Comparison of ENCODE assay signal across 8 cellular contexts in the genomic region with DNA sequence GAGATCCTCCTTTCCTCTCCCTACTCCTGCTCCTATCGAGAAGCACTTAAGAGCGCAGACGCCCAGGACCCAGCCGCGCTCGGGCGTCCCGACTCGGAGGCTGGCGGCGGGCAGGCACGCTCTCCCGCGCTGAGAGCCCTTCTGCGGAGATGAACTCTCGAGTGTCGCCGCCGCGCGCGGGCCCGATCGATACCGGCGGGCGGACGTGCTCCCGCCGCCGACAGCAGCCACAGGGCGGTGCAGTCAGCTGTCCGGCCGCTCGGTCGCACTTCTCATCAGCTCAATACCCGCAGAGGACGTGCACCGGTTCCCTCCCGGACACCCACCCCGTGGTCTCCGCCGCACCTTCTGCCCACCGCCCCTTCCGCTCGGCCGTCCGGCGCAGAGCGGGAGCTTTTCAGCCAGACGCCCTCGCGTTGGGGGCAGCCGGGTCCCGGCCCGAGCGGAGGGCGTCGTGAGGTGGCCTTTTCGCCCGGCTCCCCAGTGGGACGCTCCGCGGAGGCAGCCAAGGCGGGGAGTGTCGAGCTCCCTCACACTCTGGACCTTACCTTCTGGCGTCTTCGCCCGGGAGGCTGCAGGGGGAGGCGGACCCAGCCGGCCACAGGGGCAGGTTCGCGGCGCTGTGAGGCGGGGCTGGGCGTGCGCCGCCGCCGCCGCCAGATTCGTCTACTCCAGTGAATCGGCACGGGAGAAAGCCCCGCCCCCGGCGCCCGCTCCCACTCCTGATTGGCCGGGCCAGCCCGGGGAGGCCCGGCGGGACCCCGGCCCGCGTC. TPM values are rescaled to one million over a fixed set of nuclear protein-coding genes. Genes with fewer than 3 reads are reported as not detected.
DNase-seq lines count a peak whose midpoint lies in the region; ATAC-seq, FAIRE-seq and TF ChIP-seq lines count a peak whose summit lies in the region.

No MANE protein-coding gene starts in this region.

- H3K36me3 ChIP-seq in PC-9 (ENCODE audit: low read depth), result no peaks in the 10 kb centered on the region
- H3K36me3 ChIP-seq in osteoblast (ENCODE audit: insufficient read depth, low read length), result no peaks in the 10 kb centered on the region

- no peak overlapping the region for H3K27ac Mint-ChIP-seq in type B pancreatic cell

- no peaks in the 10 kb centered on the region for H3K9me2 ChIP-seq in PC-9 (ENCODE audit: insufficient read depth)

- DNase-seq in D721Med (ENCODE audit: insufficient read length, low spot score) (peak; percentile 32), HTR-8/SVneo (ENCODE audit: insufficient read length, low spot score) (peak; percentile 45), PC-9 (peak; percentile 45 to 55), activated gamma-delta T cell (lab: John Stamatoyannopoulos, UW) (peak; percentile 38), germinal center (ENCODE audit: low spot score) (peak; percentile 62), osteoblast (ENCODE audit: insufficient read length, low spot score, missing footprints) (peak; percentile 88), type B pancreatic cell (ENCODE audit: extremely low spot score, unreplicated experiment) (peak; percentile 89)

- peak overlapping the region; percentile 81 for H2AFZ ChIP-seq in PC-9
- H2AFZ ChIP-seq in osteoblast (ENCODE audit: low read length), result peak overlapping the region; percentile 58

- CTCF ChIA-PET in PC-9 (lab: Charles Lee), result no interaction called here

- H3K9me3 Mint-ChIP-seq in type B pancreatic cell, result no peaks in the 10 kb centered on the region

- H3F3A ChIP-seq in PC-9 (ENCODE audit: insufficient read depth, low read depth), result no peaks in the 10 kb centered on the region

- intact Hi-C loops in PC-9 (cut with micrococcal nuclease; ENCODE audit: unreplicated experiment), result no loop called here

- peaks cover 82% of the 10 kb centered on the region for H3K27me3 Mint-ChIP-seq in type B pancreatic cell

- H3K4me1 Mint-ChIP-seq in type B pancreatic cell (ENCODE audit: unreplicated experiment), result no peaks in the 10 kb centered on the region

- H3K27me3 ChIP-seq in PC-9 (ENCODE audit: insufficient read depth, low read depth) (0 out of 2 replicates have a peak, but pooled peaks cover 3% of the 10 kb centered on the region), osteoblast (ENCODE audit: insufficient read depth, low read length) (peaks cover 67% of the 10 kb centered on the region)

- FAIRE-seq in D721Med (lab: Jason Lieb, UNC), result no peak
- FAIRE-seq in HTR-8/SVneo (lab: Jason Lieb, UNC), result no peak

- H3K79me2 ChIP-seq in PC-9 (ENCODE audit: low read depth) (no peaks in the 10 kb centered on the region), osteoblast (ENCODE audit: insufficient read depth, low read length) (no peaks in the 10 kb centered on the region)

- TF ChIP-seq CTCF in D721Med (IDR thresholded peaks at IDR 0.05; ENCODE audit: insufficient read depth, missing control alignments) (no peak), PC-9 (conservative IDR thresholded peaks at IDR 0.05) (no peak), osteoblast (IDR thresholded peaks at IDR 0.05; ENCODE audit: extremely low read depth, low read depth, low read length) (no peak), type B pancreatic cell (conservative IDR thresholded peaks at IDR 0.05) (no peak)

- peak overlapping the region; percentile 79 for H3K4me3 Mint-ChIP-seq in type B pancreatic cell

- POLR2A ChIA-PET in PC-9 (lab: Charles Lee; ENCODE audit: unreplicated experiment), result no interaction called here

- peak; percentile 67 for ATAC-seq in GM21390 (IDR thresholded peaks at IDR 0.05; ENCODE audit: unreplicated experiment)

- H3K9me3 ChIP-seq in PC-9 (ENCODE audit: insufficient read depth, low read depth) (no peaks in the 10 kb centered on the region), osteoblast (ENCODE audit: low read depth, low read length) (no peaks in the 10 kb centered on the region)

- H3K27ac ChIP-seq in PC-9, result no peak overlapping the region
- no peak overlapping the region for H3K27ac ChIP-seq in osteoblast (ENCODE audit: low read depth, low read length)

- H3K36me3 Mint-ChIP-seq in type B pancreatic cell, result no peaks in the 10 kb centered on the region

- no TSS peak for BruUV-seq in PC-9 (replicated peaks; lab: Mats Ljungman, UMichigan)

- H3K4me2 ChIP-seq in PC-9 (peak overlapping the region; percentile 78), osteoblast (ENCODE audit: insufficient read depth, low read length) (peak overlapping the region; percentile 83)

- no peaks in the 10 kb centered on the region for H4K20me1 ChIP-seq in PC-9 (ENCODE audit: insufficient read depth)
- H4K20me1 ChIP-seq in osteoblast (ENCODE audit: insufficient read depth, low read length), result peaks cover 5% of the 10 kb centered on the region

- H3K4me3 ChIP-seq in PC-9, result peak overlapping the region; percentile 70
- peak overlapping the region; percentile 69 for H3K4me3 ChIP-seq in osteoblast (ENCODE audit: insufficient read depth, low read length)

- H3K4me1 ChIP-seq in PC-9 (replicated peaks; ENCODE audit: insufficient read depth), result no peaks in the 10 kb centered on the region
- H3K4me1 ChIP-seq in osteoblast (ENCODE audit: insufficient read depth, low read length), result peaks cover 14% of the 10 kb centered on the region

RNA-seq across cellular contexts. Expression of gene INSM2, which starts 0.4 kb away (rescaled TPM):
- not detected in 2 replicates for total RNA-seq in PC-9 (2021)
- not detected in 2 replicates for total RNA-seq in osteoblast
- total RNA-seq in type B pancreatic cell (ENCODE audit: low replicate concordance), result 0.12 and 0.26 TPM in 2 replicates

Comparison
In these comparisons a context has a peak if more than half of its experiments do, and no peak if none do; other contexts are left out.
1. DNase-seq: peak in every context shown above with its lines; median percentile 89 in type B pancreatic cell; 88 in osteoblast; 62 in germinal center; 50 in PC-9; 45 in HTR-8/SVneo; 38 in activated gamma-delta T cell; 32 in D721Med.